ENCODE assay signal across 1 cellular context in the genomic region with DNA sequence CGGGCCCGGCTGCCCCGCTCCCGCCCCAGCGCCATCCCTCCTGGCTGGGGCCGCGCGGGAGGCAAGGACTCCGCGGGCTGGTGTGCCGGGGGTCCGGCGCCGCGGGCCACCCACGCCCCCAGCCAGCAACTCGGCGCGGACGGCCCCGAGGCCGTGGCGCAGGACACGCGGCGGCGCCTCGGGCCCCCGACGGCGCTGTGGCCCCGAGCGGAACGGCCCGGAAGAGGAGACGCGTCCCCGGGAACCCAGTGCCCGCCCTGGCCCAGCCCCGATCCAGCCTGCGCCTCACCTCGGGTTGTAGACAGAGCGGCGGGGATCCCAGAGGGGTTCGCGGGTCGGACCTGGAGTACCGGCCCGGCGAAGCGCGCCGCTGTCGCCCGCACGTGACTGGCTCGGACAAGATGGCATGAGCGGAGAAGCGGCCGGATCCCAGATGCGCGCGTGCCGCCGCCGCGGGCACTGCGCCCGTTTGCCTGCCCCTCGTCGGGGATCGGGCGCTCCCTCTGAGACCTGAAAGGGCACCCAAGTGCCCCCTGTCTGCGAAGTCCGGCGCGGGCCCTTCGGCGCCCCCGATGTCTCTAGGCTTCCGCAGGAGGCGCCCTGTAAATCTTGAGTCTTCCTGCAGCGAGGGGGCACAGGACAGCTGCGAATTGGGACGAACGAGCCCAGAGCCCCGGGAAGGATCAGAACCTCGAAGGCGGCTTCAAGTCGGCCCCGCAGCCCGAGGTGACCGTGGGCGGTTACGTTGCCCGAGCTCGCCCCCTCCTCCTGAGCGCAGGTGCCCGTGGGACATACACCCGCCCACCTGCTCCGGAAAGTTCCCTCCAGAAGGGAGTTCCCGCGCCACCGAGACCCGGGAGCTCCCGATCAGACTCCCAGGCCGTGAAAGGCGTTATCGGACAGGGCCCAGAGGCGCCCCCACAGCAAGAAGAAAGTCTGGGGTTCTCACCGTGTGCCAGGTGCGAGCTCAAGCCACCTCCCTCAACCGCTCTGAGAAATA.
A peak's percentile ranks its signal among the peaks of the same experiment; 100 is the strongest.
TF ChIP-seq lines count a peak whose summit lies in the region.

No MANE protein-coding gene starts in this region.

TF ChIP-seq in GM12878, 131 proteins besides CTCF, POLR2A, EP300 and RAD21 (continued from another document and continues in another):
- TF ChIP-seq, protein P1, sequence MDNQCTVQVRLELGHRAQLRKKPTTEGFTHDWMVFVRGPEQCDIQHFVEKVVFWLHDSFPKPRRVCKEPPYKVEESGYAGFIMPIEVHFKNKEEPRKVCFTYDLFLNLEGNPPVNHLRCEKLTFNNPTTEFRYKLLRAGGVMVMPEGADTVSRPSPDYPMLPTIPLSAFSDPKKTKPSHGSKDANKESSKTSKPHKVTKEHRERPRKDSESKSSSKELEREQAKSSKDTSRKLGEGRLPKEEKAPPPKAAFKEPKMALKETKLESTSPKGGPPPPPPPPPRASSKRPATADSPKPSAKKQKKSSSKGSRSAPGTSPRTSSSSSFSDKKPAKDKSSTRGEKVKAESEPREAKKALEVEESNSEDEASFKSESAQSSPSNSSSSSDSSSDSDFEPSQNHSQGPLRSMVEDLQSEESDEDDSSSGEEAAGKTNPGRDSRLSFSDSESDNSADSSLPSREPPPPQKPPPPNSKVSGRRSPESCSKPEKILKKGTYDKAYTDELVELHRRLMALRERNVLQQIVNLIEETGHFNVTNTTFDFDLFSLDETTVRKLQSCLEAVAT (IDR thresholded peaks at IDR 0.05), result no peak
- TF ChIP-seq BMI1 (IDR thresholded peaks at IDR 0.05; ENCODE audit: borderline replicate concordance) (no peak), RCOR1 (conservative IDR thresholded peaks at IDR 0.05; ENCODE audit: low read depth, low read length) (no peak), NFXL1 (IDR thresholded peaks at IDR 0.05; ENCODE audit: borderline replicate concordance) (peak; percentile 88), NFYA (IDR thresholded peaks at IDR 0.05; ENCODE audit: borderline replicate concordance, low read depth, low read length) (no peak), HDAC2 (IDR thresholded peaks at IDR 0.05) (no peak), BRCA1 (IDR thresholded peaks at IDR 0.05; ENCODE audit: low read depth, low read length) (no peak), SMAD1 (IDR thresholded peaks at IDR 0.05; ENCODE audit: low read depth, partially characterized antibody) (no peak), ZBED1 (IDR thresholded peaks at IDR 0.05; ENCODE audit: borderline replicate concordance) (no peak), STAT3 (IDR thresholded peaks at IDR 0.05; ENCODE audit: low read depth, low read length) (no peak), FOS (IDR thresholded peaks at IDR 0.05; ENCODE audit: borderline replicate concordance, extremely low read depth, insufficient read length) (no peak), RFX5 (IDR thresholded peaks at IDR 0.05; ENCODE audit: low read depth, low read length) (no peak), IRF4 (IDR thresholded peaks at IDR 0.05; ENCODE audit: low read depth, low read length) (no peak), TARDBP (IDR thresholded peaks at IDR 0.05; ENCODE audit: borderline replicate concordance) (no peak), MYC (IDR thresholded peaks at IDR 0.05; ENCODE audit: insufficient read depth, insufficient read length, insufficient replicate concordance, low read length, severe bottlenecking) (no peak), ASH2L (IDR thresholded peaks at IDR 0.05; ENCODE audit: borderline replicate concordance, low read depth) (no peak), STAT1 (conservative IDR thresholded peaks at IDR 0.05) (no peak), CREB1 (IDR thresholded peaks at IDR 0.05; ENCODE audit: low read depth) (peak; percentile 34; the same call in 1 of the 2 replicates), SMAD5 (IDR thresholded peaks at IDR 0.05; ENCODE audit: low read depth) (no peak), RB1 (IDR thresholded peaks at IDR 0.05; ENCODE audit: borderline replicate concordance) (no peak), HDGF (IDR thresholded peaks at IDR 0.05) (no peak)
- TF ChIP-seq, protein P2, sequence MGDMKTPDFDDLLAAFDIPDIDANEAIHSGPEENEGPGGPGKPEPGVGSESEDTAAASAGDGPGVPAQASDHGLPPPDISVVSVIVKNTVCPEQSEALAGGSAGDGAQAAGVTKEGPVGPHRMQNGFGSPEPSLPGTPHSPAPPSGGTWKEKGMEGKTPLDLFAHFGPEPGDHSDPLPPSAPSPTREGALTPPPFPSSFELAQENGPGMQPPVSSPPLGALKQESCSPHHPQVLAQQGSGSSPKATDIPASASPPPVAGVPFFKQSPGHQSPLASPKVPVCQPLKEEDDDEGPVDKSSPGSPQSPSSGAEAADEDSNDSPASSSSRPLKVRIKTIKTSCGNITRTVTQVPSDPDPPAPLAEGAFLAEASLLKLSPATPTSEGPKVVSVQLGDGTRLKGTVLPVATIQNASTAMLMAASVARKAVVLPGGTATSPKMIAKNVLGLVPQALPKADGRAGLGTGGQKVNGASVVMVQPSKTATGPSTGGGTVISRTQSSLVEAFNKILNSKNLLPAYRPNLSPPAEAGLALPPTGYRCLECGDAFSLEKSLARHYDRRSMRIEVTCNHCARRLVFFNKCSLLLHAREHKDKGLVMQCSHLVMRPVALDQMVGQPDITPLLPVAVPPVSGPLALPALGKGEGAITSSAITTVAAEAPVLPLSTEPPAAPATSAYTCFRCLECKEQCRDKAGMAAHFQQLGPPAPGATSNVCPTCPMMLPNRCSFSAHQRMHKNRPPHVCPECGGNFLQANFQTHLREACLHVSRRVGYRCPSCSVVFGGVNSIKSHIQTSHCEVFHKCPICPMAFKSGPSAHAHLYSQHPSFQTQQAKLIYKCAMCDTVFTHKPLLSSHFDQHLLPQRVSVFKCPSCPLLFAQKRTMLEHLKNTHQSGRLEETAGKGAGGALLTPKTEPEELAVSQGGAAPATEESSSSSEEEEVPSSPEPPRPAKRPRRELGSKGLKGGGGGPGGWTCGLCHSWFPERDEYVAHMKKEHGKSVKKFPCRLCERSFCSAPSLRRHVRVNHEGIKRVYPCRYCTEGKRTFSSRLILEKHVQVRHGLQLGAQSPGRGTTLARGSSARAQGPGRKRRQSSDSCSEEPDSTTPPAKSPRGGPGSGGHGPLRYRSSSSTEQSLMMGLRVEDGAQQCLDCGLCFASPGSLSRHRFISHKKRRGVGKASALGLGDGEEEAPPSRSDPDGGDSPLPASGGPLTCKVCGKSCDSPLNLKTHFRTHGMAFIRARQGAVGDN (IDR thresholded peaks at IDR 0.05), result peak; percentile 60
- TF ChIP-seq, protein P3, sequence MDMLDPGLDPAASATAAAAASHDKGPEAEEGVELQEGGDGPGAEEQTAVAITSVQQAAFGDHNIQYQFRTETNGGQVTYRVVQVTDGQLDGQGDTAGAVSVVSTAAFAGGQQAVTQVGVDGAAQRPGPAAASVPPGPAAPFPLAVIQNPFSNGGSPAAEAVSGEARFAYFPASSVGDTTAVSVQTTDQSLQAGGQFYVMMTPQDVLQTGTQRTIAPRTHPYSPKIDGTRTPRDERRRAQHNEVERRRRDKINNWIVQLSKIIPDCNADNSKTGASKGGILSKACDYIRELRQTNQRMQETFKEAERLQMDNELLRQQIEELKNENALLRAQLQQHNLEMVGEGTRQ (IDR thresholded peaks at IDR 0.05; ENCODE audit: borderline replicate concordance, low read depth, low read length), result no peak; the same call in none of the 2 replicates
- TF ChIP-seq, protein P4, sequence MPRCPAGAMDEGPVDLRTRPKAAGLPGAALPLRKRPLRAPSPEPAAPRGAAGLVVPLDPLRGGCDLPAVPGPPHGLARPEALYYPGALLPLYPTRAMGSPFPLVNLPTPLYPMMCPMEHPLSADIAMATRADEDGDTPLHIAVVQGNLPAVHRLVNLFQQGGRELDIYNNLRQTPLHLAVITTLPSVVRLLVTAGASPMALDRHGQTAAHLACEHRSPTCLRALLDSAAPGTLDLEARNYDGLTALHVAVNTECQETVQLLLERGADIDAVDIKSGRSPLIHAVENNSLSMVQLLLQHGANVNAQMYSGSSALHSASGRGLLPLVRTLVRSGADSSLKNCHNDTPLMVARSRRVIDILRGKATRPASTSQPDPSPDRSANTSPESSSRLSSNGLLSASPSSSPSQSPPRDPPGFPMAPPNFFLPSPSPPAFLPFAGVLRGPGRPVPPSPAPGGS (IDR thresholded peaks at IDR 0.05; ENCODE audit: borderline replicate concordance, insufficient read depth, low read depth, low read length, poor library complexity, severe bottlenecking), result no peak
- TF ChIP-seq, protein P5, sequence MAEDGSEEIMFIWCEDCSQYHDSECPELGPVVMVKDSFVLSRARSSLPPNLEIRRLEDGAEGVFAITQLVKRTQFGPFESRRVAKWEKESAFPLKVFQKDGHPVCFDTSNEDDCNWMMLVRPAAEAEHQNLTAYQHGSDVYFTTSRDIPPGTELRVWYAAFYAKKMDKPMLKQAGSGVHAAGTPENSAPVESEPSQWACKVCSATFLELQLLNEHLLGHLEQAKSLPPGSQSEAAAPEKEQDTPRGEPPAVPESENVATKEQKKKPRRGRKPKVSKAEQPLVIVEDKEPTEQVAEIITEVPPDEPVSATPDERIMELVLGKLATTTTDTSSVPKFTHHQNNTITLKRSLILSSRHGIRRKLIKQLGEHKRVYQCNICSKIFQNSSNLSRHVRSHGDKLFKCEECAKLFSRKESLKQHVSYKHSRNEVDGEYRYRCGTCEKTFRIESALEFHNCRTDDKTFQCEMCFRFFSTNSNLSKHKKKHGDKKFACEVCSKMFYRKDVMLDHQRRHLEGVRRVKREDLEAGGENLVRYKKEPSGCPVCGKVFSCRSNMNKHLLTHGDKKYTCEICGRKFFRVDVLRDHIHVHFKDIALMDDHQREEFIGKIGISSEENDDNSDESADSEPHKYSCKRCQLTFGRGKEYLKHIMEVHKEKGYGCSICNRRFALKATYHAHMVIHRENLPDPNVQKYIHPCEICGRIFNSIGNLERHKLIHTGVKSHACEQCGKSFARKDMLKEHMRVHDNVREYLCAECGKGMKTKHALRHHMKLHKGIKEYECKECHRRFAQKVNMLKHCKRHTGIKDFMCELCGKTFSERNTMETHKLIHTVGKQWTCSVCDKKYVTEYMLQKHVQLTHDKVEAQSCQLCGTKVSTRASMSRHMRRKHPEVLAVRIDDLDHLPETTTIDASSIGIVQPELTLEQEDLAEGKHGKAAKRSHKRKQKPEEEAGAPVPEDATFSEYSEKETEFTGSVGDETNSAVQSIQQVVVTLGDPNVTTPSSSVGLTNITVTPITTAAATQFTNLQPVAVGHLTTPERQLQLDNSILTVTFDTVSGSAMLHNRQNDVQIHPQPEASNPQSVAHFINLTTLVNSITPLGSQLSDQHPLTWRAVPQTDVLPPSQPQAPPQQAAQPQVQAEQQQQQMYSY (CRISPR knock-in tag; IDR thresholded peaks at IDR 0.05), result no peak
- TF ChIP-seq, protein P6, sequence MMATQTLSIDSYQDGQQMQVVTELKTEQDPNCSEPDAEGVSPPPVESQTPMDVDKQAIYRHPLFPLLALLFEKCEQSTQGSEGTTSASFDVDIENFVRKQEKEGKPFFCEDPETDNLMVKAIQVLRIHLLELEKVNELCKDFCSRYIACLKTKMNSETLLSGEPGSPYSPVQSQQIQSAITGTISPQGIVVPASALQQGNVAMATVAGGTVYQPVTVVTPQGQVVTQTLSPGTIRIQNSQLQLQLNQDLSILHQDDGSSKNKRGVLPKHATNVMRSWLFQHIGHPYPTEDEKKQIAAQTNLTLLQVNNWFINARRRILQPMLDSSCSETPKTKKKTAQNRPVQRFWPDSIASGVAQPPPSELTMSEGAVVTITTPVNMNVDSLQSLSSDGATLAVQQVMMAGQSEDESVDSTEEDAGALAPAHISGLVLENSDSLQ (IDR thresholded peaks at IDR 0.05), result no peak
- TF ChIP-seq, protein P7, sequence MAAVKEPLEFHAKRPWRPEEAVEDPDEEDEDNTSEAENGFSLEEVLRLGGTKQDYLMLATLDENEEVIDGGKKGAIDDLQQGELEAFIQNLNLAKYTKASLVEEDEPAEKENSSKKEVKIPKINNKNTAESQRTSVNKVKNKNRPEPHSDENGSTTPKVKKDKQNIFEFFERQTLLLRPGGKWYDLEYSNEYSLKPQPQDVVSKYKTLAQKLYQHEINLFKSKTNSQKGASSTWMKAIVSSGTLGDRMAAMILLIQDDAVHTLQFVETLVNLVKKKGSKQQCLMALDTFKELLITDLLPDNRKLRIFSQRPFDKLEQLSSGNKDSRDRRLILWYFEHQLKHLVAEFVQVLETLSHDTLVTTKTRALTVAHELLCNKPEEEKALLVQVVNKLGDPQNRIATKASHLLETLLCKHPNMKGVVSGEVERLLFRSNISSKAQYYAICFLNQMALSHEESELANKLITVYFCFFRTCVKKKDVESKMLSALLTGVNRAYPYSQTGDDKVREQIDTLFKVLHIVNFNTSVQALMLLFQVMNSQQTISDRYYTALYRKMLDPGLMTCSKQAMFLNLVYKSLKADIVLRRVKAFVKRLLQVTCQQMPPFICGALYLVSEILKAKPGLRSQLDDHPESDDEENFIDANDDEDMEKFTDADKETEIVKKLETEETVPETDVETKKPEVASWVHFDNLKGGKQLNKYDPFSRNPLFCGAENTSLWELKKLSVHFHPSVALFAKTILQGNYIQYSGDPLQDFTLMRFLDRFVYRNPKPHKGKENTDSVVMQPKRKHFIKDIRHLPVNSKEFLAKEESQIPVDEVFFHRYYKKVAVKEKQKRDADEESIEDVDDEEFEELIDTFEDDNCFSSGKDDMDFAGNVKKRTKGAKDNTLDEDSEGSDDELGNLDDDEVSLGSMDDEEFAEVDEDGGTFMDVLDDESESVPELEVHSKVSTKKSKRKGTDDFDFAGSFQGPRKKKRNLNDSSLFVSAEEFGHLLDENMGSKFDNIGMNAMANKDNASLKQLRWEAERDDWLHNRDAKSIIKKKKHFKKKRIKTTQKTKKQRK (IDR thresholded peaks at IDR 0.05; ENCODE audit: low read depth, low read length), result no peak
- TF ChIP-seq, protein P8, sequence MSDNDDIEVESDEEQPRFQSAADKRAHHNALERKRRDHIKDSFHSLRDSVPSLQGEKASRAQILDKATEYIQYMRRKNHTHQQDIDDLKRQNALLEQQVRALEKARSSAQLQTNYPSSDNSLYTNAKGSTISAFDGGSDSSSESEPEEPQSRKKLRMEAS (IDR thresholded peaks at IDR 0.05; ENCODE audit: low read depth, low read length), result no peak
- TF ChIP-seq, protein P9, sequence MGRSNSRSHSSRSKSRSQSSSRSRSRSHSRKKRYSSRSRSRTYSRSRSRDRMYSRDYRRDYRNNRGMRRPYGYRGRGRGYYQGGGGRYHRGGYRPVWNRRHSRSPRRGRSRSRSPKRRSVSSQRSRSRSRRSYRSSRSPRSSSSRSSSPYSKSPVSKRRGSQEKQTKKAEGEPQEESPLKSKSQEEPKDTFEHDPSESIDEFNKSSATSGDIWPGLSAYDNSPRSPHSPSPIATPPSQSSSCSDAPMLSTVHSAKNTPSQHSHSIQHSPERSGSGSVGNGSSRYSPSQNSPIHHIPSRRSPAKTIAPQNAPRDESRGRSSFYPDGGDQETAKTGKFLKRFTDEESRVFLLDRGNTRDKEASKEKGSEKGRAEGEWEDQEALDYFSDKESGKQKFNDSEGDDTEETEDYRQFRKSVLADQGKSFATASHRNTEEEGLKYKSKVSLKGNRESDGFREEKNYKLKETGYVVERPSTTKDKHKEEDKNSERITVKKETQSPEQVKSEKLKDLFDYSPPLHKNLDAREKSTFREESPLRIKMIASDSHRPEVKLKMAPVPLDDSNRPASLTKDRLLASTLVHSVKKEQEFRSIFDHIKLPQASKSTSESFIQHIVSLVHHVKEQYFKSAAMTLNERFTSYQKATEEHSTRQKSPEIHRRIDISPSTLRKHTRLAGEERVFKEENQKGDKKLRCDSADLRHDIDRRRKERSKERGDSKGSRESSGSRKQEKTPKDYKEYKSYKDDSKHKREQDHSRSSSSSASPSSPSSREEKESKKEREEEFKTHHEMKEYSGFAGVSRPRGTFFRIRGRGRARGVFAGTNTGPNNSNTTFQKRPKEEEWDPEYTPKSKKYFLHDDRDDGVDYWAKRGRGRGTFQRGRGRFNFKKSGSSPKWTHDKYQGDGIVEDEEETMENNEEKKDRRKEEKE (IDR thresholded peaks at IDR 0.05), result no peak
